In genomic region chr1:165668184-165668583, GRCh38 we compare ENCODE assay signal across 33 cellular contexts.
"Had no signal": no experiment of that assay in that cellular context is flagged by ENCODE, and none has a peak within 500 bp of the region (broad histone marks: within the 10 kb centered on the region; RNA-seq: fewer than 3 reads in every experiment).

No MANE protein-coding gene starts in this region.

- H3K4me3 Mint-ChIP-seq: activated B cell treated with CpG ODN at 0.5 μM for 24 hours; activated CD4-positive, alpha-beta T cell treated with anti-CD3 and anti-CD28 coated beads, Interleukin-2, amount 10 ng/mL, durations not matched to agents 7 days and 5 days; activated CD8-positive, alpha-beta memory T cell treated with anti-CD3 and anti-CD28 coated beads, Interleukin-2, amount 10 ng/mL, durations not matched to agents 7 days and 5 days; activated CD8-positive, alpha-beta T cell treated with anti-CD3 and anti-CD28 coated beads, Interleukin-2, amount 10 ng/mL, durations not matched to agents 7 days and 5 days; activated naive CD4-positive, alpha-beta T cell treated with anti-CD3 and anti-CD28 coated beads for 36 hours; activated naive CD4-positive, alpha-beta T cell treated with anti-CD3 and anti-CD28 coated beads, Interleukin-2, amount 50 U/mL, for 24 hours; activated naive CD8-positive, alpha-beta T cell treated with anti-CD3 and anti-CD28 coated beads, Interleukin-2, amount 10 ng/mL, durations not matched to agents 7 days and 5 days; activated T-cell treated with anti-CD3 and anti-CD28 coated beads, Interleukin-2, amount 50 U/mL, for 4 hours; activated T-helper 17 cell treated with anti-CD3 and anti-CD28 coated beads, Interleukin-2, amount 50 U/mL, for 72 hours; central memory CD8-positive, alpha-beta T cell; dendritic cell treated with granulocyte-macrophage colony-stimulating factor and Interleukin-4, amounts not matched to agents 40 ng/mL and 50 ng/mL, for 4 days; T-cell; T-helper 1 cell treated with Interleukin-12 subunit alpha and Interleukin-12 subunit beta and Interleukin-4 antibody, amounts not matched to agents 30 μg/mL and 1 μg/mL, for 36 hours; T-helper 2 cell treated with Interferon-gamma antibody and Interleukin-4, amounts not matched to agents 5 μg/mL and 100 μg/mL, for 36 hours had no signal

- H3K27ac ChIP-seq: brain microvascular endothelial cell, coronary artery, dorsolateral prefrontal cortex, esophagus muscularis mucosa, foreskin keratinocyte, gastrocnemius medialis, heart left ventricle, WERI-Rb-1 had no signal

- H3K4me3 ChIP-seq: coronary artery, dorsolateral prefrontal cortex, esophagus muscularis mucosa, gastrocnemius medialis, heart left ventricle had no signal

- ATAC-seq: activated CD4-positive, CD25-positive, alpha-beta regulatory T cell treated with anti-CD3 and anti-CD28 coated beads, Interleukin-2, amount 50 U/mL, for 24 hours; activated CD8-positive, alpha-beta memory T cell treated with anti-CD3 and anti-CD28 coated beads, Interleukin-2, amount 10 ng/mL, durations not matched to agents 7 days and 5 days; activated CD8-positive, alpha-beta T cell treated with anti-CD3 and anti-CD28 coated beads, Interleukin-2, amount 10 ng/mL, durations not matched to agents 7 days and 5 days; activated T-cell treated with anti-CD3 and anti-CD28 coated beads, Interleukin-2, amount 50 U/mL, for 4 hours; activated T-helper 17 cell treated with anti-CD3 and anti-CD28 coated beads, Interleukin-2, amount 50 U/mL, for 72 hours; foreskin keratinocyte; gastrocnemius medialis; heart left ventricle; T-cell had no signal

- H3K9me3 ChIP-seq: esophagus muscularis mucosa, gastrocnemius medialis, heart left ventricle had no signal

- H3K4me1 ChIP-seq: foreskin keratinocyte had no signal

- H3K9me3 Mint-ChIP-seq: activated B cell treated with CpG ODN at 0.5 μM for 24 hours; activated CD4-positive, alpha-beta T cell treated with anti-CD3 and anti-CD28 coated beads, Interleukin-2, amount 10 ng/mL, durations not matched to agents 7 days and 5 days; activated naive CD4-positive, alpha-beta T cell treated with anti-CD3 and anti-CD28 coated beads for 36 hours; activated naive CD4-positive, alpha-beta T cell treated with anti-CD3 and anti-CD28 coated beads, Interleukin-2, amount 50 U/mL, for 24 hours; activated naive CD8-positive, alpha-beta T cell treated with anti-CD3 and anti-CD28 coated beads, Interleukin-2, amount 10 ng/mL, durations not matched to agents 7 days and 5 days; activated T-cell treated with anti-CD3 and anti-CD28 coated beads, Interleukin-2, amount 50 U/mL, for 4 hours; activated T-helper 17 cell treated with anti-CD3 and anti-CD28 coated beads, Interleukin-2, amount 50 U/mL, for 72 hours; central memory CD8-positive, alpha-beta T cell; dendritic cell treated with granulocyte-macrophage colony-stimulating factor and Interleukin-4, amounts not matched to agents 40 ng/mL and 50 ng/mL, for 4 days; T-cell; T-helper 1 cell treated with Interleukin-12 subunit alpha and Interleukin-12 subunit beta and Interleukin-4 antibody, amounts not matched to agents 30 μg/mL and 1 μg/mL, for 36 hours; T-helper 2 cell treated with Interferon-gamma antibody and Interleukin-4, amounts not matched to agents 5 μg/mL and 100 μg/mL, for 36 hours had no signal

- H3K27ac Mint-ChIP-seq: activated B cell treated with CpG ODN at 0.5 μM for 24 hours; activated CD4-positive, alpha-beta T cell treated with anti-CD3 and anti-CD28 coated beads, Interleukin-2, amount 10 ng/mL, durations not matched to agents 7 days and 5 days; activated CD8-positive, alpha-beta memory T cell treated with anti-CD3 and anti-CD28 coated beads, Interleukin-2, amount 10 ng/mL, durations not matched to agents 7 days and 5 days; activated CD8-positive, alpha-beta T cell treated with anti-CD3 and anti-CD28 coated beads, Interleukin-2, amount 10 ng/mL, durations not matched to agents 7 days and 5 days; activated naive CD4-positive, alpha-beta T cell treated with anti-CD3 and anti-CD28 coated beads for 36 hours; activated naive CD4-positive, alpha-beta T cell treated with anti-CD3 and anti-CD28 coated beads, Interleukin-2, amount 50 U/mL, for 24 hours; activated naive CD8-positive, alpha-beta T cell treated with anti-CD3 and anti-CD28 coated beads, Interleukin-2, amount 10 ng/mL, durations not matched to agents 7 days and 5 days; activated T-helper 17 cell treated with anti-CD3 and anti-CD28 coated beads, Interleukin-2, amount 50 U/mL, for 72 hours; dendritic cell treated with granulocyte-macrophage colony-stimulating factor and Interleukin-4, amounts not matched to agents 40 ng/mL and 50 ng/mL, for 4 days; T-helper 1 cell treated with Interleukin-12 subunit alpha and Interleukin-12 subunit beta and Interleukin-4 antibody, amounts not matched to agents 30 μg/mL and 1 μg/mL, for 36 hours; T-helper 2 cell treated with Interferon-gamma antibody and Interleukin-4, amounts not matched to agents 5 μg/mL and 100 μg/mL, for 36 hours had no signal

- H3K4me1 Mint-ChIP-seq: activated T-helper 17 cell treated with anti-CD3 and anti-CD28 coated beads, Interleukin-2, amount 50 U/mL, for 72 hours had no signal

- H3K27me3 Mint-ChIP-seq: activated B cell treated with CpG ODN at 0.5 μM for 24 hours; activated CD4-positive, alpha-beta T cell treated with anti-CD3 and anti-CD28 coated beads, Interleukin-2, amount 10 ng/mL, durations not matched to agents 7 days and 5 days; activated CD8-positive, alpha-beta memory T cell treated with anti-CD3 and anti-CD28 coated beads, Interleukin-2, amount 10 ng/mL, durations not matched to agents 7 days and 5 days; activated naive CD4-positive, alpha-beta T cell treated with anti-CD3 and anti-CD28 coated beads, Interleukin-2, amount 50 U/mL, for 24 hours; activated naive CD8-positive, alpha-beta T cell treated with anti-CD3 and anti-CD28 coated beads, Interleukin-2, amount 10 ng/mL, durations not matched to agents 7 days and 5 days; activated T-helper 17 cell treated with anti-CD3 and anti-CD28 coated beads, Interleukin-2, amount 50 U/mL, for 72 hours; central memory CD8-positive, alpha-beta T cell; dendritic cell treated with granulocyte-macrophage colony-stimulating factor and Interleukin-4, amounts not matched to agents 40 ng/mL and 50 ng/mL, for 4 days; T-cell had no signal

- H3K27me3 ChIP-seq: brain microvascular endothelial cell, dorsolateral prefrontal cortex, esophagus muscularis mucosa, foreskin keratinocyte, gastrocnemius medialis, heart left ventricle had no signal

- DNase-seq: activated B cell treated with CpG ODN at 0.5 μM for 24 hours; activated CD4-positive, alpha-beta T cell treated with anti-CD3 and anti-CD28 coated beads, Interleukin-2, amount 10 ng/mL, durations not matched to agents 7 days and 5 days; activated CD4-positive, alpha-beta T cell treated with anti-CD3 and anti-CD28 coated beads, Interleukin-2, amount 50 U/mL, for 4 hours; activated CD8-positive, alpha-beta memory T cell treated with anti-CD3 and anti-CD28 coated beads, Interleukin-2, amount 10 ng/mL, durations not matched to agents 7 days and 5 days; activated CD8-positive, alpha-beta memory T cell treated with anti-CD3 and anti-CD28 coated beads, Interleukin-2, amount 50 U/mL, for 4 hours; activated CD8-positive, alpha-beta T cell treated with anti-CD3 and anti-CD28 coated beads, Interleukin-2, amount 10 ng/mL, durations not matched to agents 7 days and 5 days; activated effector memory CD4-positive, alpha-beta T cell treated with Interleukin-2 at 50 U/mL for 16 hours; activated naive CD4-positive, alpha-beta T cell treated with anti-CD3 and anti-CD28 coated beads for 36 hours; activated naive CD8-positive, alpha-beta T cell treated with anti-CD3 and anti-CD28 coated beads, Interleukin-2, amount 10 ng/mL, durations not matched to agents 7 days and 5 days; activated T-cell treated with anti-CD3 and anti-CD28 coated beads, Interleukin-2, amount 50 U/mL, for 4 hours; amniotic stem cell; anterior cingulate cortex; brain microvascular endothelial cell; dorsolateral prefrontal cortex; effector memory CD4-positive, alpha-beta T cell; erythroblast; foreskin keratinocyte; gastrocnemius medialis; glutamatergic neuron; heart left ventricle; SW 1271; T-cell; T1000; WERI-Rb-1 had no signal
